23 cellular contexts compared by ENCODE assay signal in the genomic region with DNA sequence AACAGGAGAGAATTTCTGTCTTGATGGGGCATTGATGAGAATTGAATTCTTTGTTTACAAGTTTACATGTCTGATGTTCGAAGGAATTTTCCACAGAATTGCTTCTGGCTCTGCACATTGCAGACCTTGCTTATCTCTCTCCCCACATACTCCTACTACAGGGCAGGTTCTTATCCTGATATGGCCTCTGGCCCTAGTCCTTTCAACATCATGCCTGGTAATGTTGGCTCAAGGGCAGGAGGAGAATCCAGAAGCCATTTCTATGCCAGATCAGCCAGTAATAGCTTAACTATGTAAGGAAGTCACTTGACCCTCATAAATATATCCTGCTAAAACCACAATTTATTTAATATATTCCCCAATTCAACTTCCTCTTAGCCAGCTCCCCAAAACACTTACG. TPM values are rescaled to one million over a fixed set of nuclear protein-coding genes. Genes with fewer than 3 reads are reported as not detected.
DNase-seq lines count a peak whose midpoint lies in the region; ATAC-seq and TF ChIP-seq lines count a peak whose summit lies in the region.
"Had no signal": no experiment of that assay in that cellular context is flagged by ENCODE, and none has a peak within 500 bp of the region (broad histone marks: within the 10 kb centered on the region; RNA-seq: fewer than 3 reads in every experiment).

No MANE protein-coding gene starts in this region.

- no peaks in the 10 kb centered on the region for H3K79me1 ChIP-seq in mesendoderm (ENCODE audit: low read length)

- H3K4me1 ChIP-seq in mesendoderm (ENCODE audit: control insufficient read depth, low read depth, low read length): no peaks in the 10 kb centered on the region
- H3K4me1 ChIP-seq: ascending aorta, BLaER1, gastrocnemius medialis had no signal

- 100% methylated on average over 1 of the region's 2 CpGs for WGBS in mesendoderm (ENCODE audit: extremely low coverage, insufficient coverage, low lambda C conversion rate)

- peak overlapping the region; percentile 85 for H2BK15ac ChIP-seq in mesendoderm (replicated peaks; ENCODE audit: low read depth)

- no peak overlapping the region for H2BK120ac ChIP-seq in mesendoderm (ENCODE audit: low read depth, low read length)

- H3K23ac ChIP-seq in mesendoderm (ENCODE audit: low read length): no peak overlapping the region

- H2AK5ac ChIP-seq in mesendoderm (ENCODE audit: low read length): no peak overlapping the region

- H2BK5ac ChIP-seq in mesendoderm (ENCODE audit: low read length): no peak overlapping the region

- no peak for ATAC-seq in GM21619 (IDR thresholded peaks at IDR 0.05; ENCODE audit: unreplicated experiment)
- no peak for ATAC-seq in GM21515 (IDR thresholded peaks at IDR 0.05; ENCODE audit: unreplicated experiment)
- ATAC-seq: gastrocnemius medialis; mucosa of descending colon; stimulated activated memory B cell treated with anti-CD40 and anti-IgM and Interleukin-4, amounts not matched to agents 10 μg/mL and 1 μg/mL and 100 μg/mL, for 72 hours had no signal

- H3K4me3 ChIP-seq in MG63 (no peak overlapping the region), cardiac fibroblast (replicated peaks in 1 of 2; ENCODE audit: low read depth in 2 of 2, low read length in 2 of 2) (no peak overlapping the region), mesendoderm (ENCODE audit: low read length) (no peak overlapping the region)
- H3K4me3 ChIP-seq: ascending aorta, BLaER1, dorsolateral prefrontal cortex, gastrocnemius medialis, mucosa of descending colon had no signal

- no peak overlapping the region for H4K5ac ChIP-seq in mesendoderm (ENCODE audit: low read length)

- no peak overlapping the region for H3K9ac ChIP-seq in mesendoderm (ENCODE audit: low read length)
- H3K9ac ChIP-seq: BLaER1 had no signal

- DNase-seq in GM03348 (ENCODE audit: low spot score) (peak; percentile 34), MG63 (peak; percentile 25), cardiac fibroblast (ENCODE audit: low read depth in 2 of 2) (peak; percentile 22 to 56), mesendoderm (no peak), NCI-H146 treated with DMSO at 0.1 percent for 48 hours (lab: John Stamatoyannopoulos, UW; ENCODE audit: unreplicated experiment) (no peak)
- DNase-seq: activated B cell treated with CpG ODN at 0.5 μM for 24 hours; activated effector memory CD4-positive, alpha-beta T cell treated with anti-CD3 and anti-CD28 coated beads, Interleukin-2, amount 50 U/mL, for 16 hours; DMS153; dorsolateral prefrontal cortex; gastrocnemius medialis; Karpas-422; mucosa of descending colon; NCI-H1694 treated with DMSO at 0.1 percent for 48 hours; NCI-H524 treated with DMSO at 0.1 percent for 48 hours; occipital lobe; small intestine; SW 1271 had no signal

- H3K27me3 ChIP-seq in MG63 (no peaks in the 10 kb centered on the region), mesendoderm (ENCODE audit: insufficient read depth, low read length, poor library complexity) (no peaks in the 10 kb centered on the region)
- H3K27me3 ChIP-seq: ascending aorta, BLaER1, dorsolateral prefrontal cortex, gastrocnemius medialis had no signal

- H3K79me2 ChIP-seq in mesendoderm (ENCODE audit: control insufficient read depth, insufficient read depth, low read length): no peaks in the 10 kb centered on the region

- no peak overlapping the region for H3K27ac ChIP-seq in mesendoderm (ENCODE audit: low read depth, low read length)
- H3K27ac ChIP-seq: ascending aorta, BLaER1, dorsolateral prefrontal cortex, gastrocnemius medialis had no signal

- H3K4me2 ChIP-seq in mesendoderm (ENCODE audit: low read length): no peak overlapping the region
- H3K4me2 ChIP-seq: BLaER1 had no signal

- no peak overlapping the region for H3K4ac ChIP-seq in mesendoderm (ENCODE audit: low read depth, low read length)

- H3K18ac ChIP-seq in mesendoderm (ENCODE audit: low read length): no peak overlapping the region

- no peak overlapping the region for H3K56ac ChIP-seq in mesendoderm (ENCODE audit: low read length)

- no peak overlapping the region for H4K8ac ChIP-seq in mesendoderm (ENCODE audit: low read depth, low read length)

- H3K9me3 ChIP-seq in MG63: no peaks in the 10 kb centered on the region
- H3K9me3 ChIP-seq: ascending aorta, BLaER1, gastrocnemius medialis, mucosa of descending colon had no signal

- H3K36me3 ChIP-seq in MG63 (no peaks in the 10 kb centered on the region), mesendoderm (ENCODE audit: control insufficient read depth, insufficient read depth, low read length) (no peaks in the 10 kb centered on the region)
- H3K36me3 ChIP-seq: ascending aorta, BLaER1, gastrocnemius medialis had no signal

- TF ChIP-seq CTCF in cardiac fibroblast (IDR thresholded peaks at IDR 0.05; ENCODE audit: low read depth, low read length): no peak

RNA-seq across cellular contexts. Expression of a gene that starts 24.3 kb away (rescaled TPM):
- total RNA-seq in MG63 (2014; rRNA removed; shearing (Covaris generic); ENCODE audit: low replicate concordance): 2.7 and 12.6 TPM in 2 replicates
- polyA plus RNA-seq in mesendoderm (2013, experiment 1 of 2): 5.9 TPM
- 6.0 TPM for polyA plus RNA-seq in mesendoderm (2013, experiment 2 of 2)
- total RNA-seq: OCI-LY7 had no signal

Comparison
In these comparisons a context has a peak if more than half of its experiments do, and no peak if none do; other contexts are left out.
1. DNase-seq: peak in GM03348 (single experiment), MG63 (single experiment) and cardiac fibroblast (2 of 2); none in mesendoderm (single experiment) and NCI-H146 treated with DMSO at 0.1 percent for 48 hours (single experiment).